ENCODE assay signal across 15 cellular contexts in the genomic region with DNA sequence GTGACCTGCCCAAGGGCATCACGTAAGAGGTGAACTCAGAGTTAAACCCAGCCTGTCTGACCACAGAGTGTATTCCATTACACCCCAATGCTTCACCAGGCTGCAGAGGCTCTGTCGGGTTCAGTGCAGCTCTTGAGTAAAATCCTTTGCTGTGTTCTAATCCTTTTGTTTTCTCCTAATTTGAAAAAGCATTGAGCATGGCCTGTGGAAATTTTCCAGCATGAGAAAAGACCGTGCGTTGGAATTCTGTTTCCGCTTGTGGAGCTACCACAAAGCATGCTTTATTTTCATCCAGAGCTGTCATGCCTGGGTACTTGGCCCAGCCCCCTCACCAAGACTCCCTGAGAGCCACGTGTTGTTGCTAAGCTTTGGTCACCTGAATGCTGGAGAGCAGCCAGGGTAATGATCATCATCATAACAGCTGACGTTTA.
A peak's percentile ranks its signal among the peaks of the same experiment; 100 is the strongest.
DNase-seq lines count a peak whose midpoint lies in the region; ATAC-seq and TF ChIP-seq lines count a peak whose summit lies in the region.
"Had no signal": no experiment of that assay in that cellular context is flagged by ENCODE, and none has a peak within 500 bp of the region (broad histone marks: within the 10 kb centered on the region; RNA-seq: fewer than 3 reads in every experiment).

No MANE protein-coding gene starts in this region.

- CTCF ChIA-PET in MCF 10A (lab: Yijun Ruan, JAX), result interaction anchor here (0.6 to 1.5 kb wide), 3 partner anchors 11 to 96 kb away, joined by 3 read pairs; no protein-coding TSS in a partner anchor
- CTCF ChIA-PET in mammary epithelial cell (lab: Charles Lee; ENCODE audit: low non-redundant PET), result no interaction called here

- no peak for DNase-seq in MCF 10A (ENCODE audit: unreplicated experiment)
- no peak for DNase-seq in mammary epithelial cell
- DNase-seq in dorsolateral prefrontal cortex, result peak in 3 of 10 donors; percentile 16 to 45 (median 19)
- DNase-seq in mucosa of descending colon, result peak in 1 of 3 donors; percentile 40
- DNase-seq in activated CD8-positive, alpha-beta memory T cell treated with anti-CD3 and anti-CD28 coated beads, Interleukin-2, amount 50 U/mL, for 48 hours, result no peak
- no peak for DNase-seq in nephron progenitor cell
- no peak for DNase-seq in immature natural killer cell
- DNase-seq in SKM-1 treated with dmso at 0.1 percent for 144 hours (lab: John Stamatoyannopoulos, UW; ENCODE audit: unreplicated experiment), result no peak
- DNase-seq: activated CD4-positive, alpha-beta T cell treated with anti-CD3 and anti-CD28 coated beads for 36 hours; Calu3; NCI-H524 treated with DMSO at 0.1 percent for 48 hours had no signal

- intact Hi-C loops in MCF 10A (cut with micrococcal nuclease) (no loop called here), mammary epithelial cell (cut with micrococcal nuclease) (no loop called here), dorsolateral prefrontal cortex (cut with DNase I) (no loop called here), mucosa of descending colon (cut with DNase I, micrococcal nuclease) (no loop called here)

- H3K4me1 ChIP-seq in mammary epithelial cell (ENCODE audit: insufficient read depth, low read length) (no peaks in the 10 kb centered on the region), mucosa of descending colon (ENCODE audit: low read depth) (no peaks in the 10 kb centered on the region)

- peak; percentile 31 for ATAC-seq in mucosa of descending colon
- ATAC-seq: activated CD4-positive, alpha-beta T cell treated with anti-CD3 and anti-CD28 coated beads for 36 hours; activated naive CD4-positive, alpha-beta T cell treated with anti-CD3 and anti-CD28 coated beads, Interleukin-2, amount 50 U/mL, for 72 hours had no signal

- no peaks in the 10 kb centered on the region for H3K79me2 ChIP-seq in mammary epithelial cell (ENCODE audit: insufficient read depth, low read length)

- H3K27me3 ChIP-seq in mammary epithelial cell (ENCODE audit: insufficient read depth, low read length) (no peaks in the 10 kb centered on the region), dorsolateral prefrontal cortex (no peaks in the 10 kb centered on the region)

- H3K36me3 Mint-ChIP-seq in MCF 10A (ENCODE audit: insufficient read depth, unreplicated experiment), result no peaks in the 10 kb centered on the region
- H3K36me3 Mint-ChIP-seq in nephron progenitor cell (ENCODE audit: low read depth), result no peaks in the 10 kb centered on the region
- H3K36me3 Mint-ChIP-seq in immature natural killer cell, result no peaks in the 10 kb centered on the region
- H3K36me3 Mint-ChIP-seq: activated naive CD4-positive, alpha-beta T cell treated with anti-CD3 and anti-CD28 coated beads, Interleukin-2, amount 50 U/mL, for 72 hours had no signal

- H3K4me3 Mint-ChIP-seq in MCF 10A (ENCODE audit: unreplicated experiment) (no peak overlapping the region), nephron progenitor cell (no peak overlapping the region), immature natural killer cell (no peak overlapping the region)
- H3K4me3 Mint-ChIP-seq: activated CD4-positive, alpha-beta T cell treated with anti-CD3 and anti-CD28 coated beads for 36 hours; neural crest cell; stimulated activated naive CD8-positive, alpha-beta T cell treated with anti-CD3 and anti-CD28 coated beads, Interleukin-15, Interleukin-2, amounts not matched to agents 100 ng/mL and 50 ng/mL, for 24 hours had no signal

- H3K36me3 ChIP-seq in mammary epithelial cell (ENCODE audit: insufficient read depth, low read length) (no peaks in the 10 kb centered on the region), mucosa of descending colon (ENCODE audit: low read depth) (no peaks in the 10 kb centered on the region)

- TF ChIP-seq CTCF in MCF 10A (IDR thresholded peaks at IDR 0.05; ENCODE audit: unreplicated experiment) (no peak), mammary epithelial cell (conservative IDR thresholded peaks at IDR 0.05 in 1 of 2, IDR thresholded peaks at IDR 0.05 in 1 of 2; ENCODE audit: extremely low read depth in 1 of 2, insufficient read depth in 1 of 2, low read depth in 1 of 2, low read length in 2 of 2) (no peak), dorsolateral prefrontal cortex (IDR thresholded peaks at IDR 0.05 in 54 of 56, conservative IDR thresholded peaks at IDR 0.05 in 2 of 56; ENCODE audit: low read depth in 1 of 56, partially characterized antibody in 56 of 56) (no peak), mucosa of descending colon (IDR thresholded peaks at IDR 0.05) (no peak), nephron progenitor cell (IDR thresholded peaks at IDR 0.05) (no peak)

- 8% methylated on average over 7 of the region's 7 CpGs for WGBS in mammary epithelial cell (ENCODE audit: low coverage, missing lambda C conversion rate)

- H3K27ac Mint-ChIP-seq in MCF 10A (ENCODE audit: low read depth, unreplicated experiment) (peak overlapping the region; percentile 58), nephron progenitor cell (no peak overlapping the region), immature natural killer cell (no peak overlapping the region)
- H3K27ac Mint-ChIP-seq: activated CD4-positive, alpha-beta T cell treated with anti-CD3 and anti-CD28 coated beads for 36 hours; activated naive CD4-positive, alpha-beta T cell treated with anti-CD3 and anti-CD28 coated beads, Interleukin-2, amount 50 U/mL, for 72 hours; stimulated activated naive CD8-positive, alpha-beta T cell treated with anti-CD3 and anti-CD28 coated beads, Interleukin-15, Interleukin-2, amounts not matched to agents 100 ng/mL and 50 ng/mL, for 24 hours had no signal

- H4K20me1 ChIP-seq in mammary epithelial cell (ENCODE audit: insufficient read depth, low read length), result no peaks in the 10 kb centered on the region

- H3K9ac ChIP-seq in mammary epithelial cell (ENCODE audit: insufficient read depth, low read length), result no peak overlapping the region

- no TSS peak for BruUV-seq in MCF 10A (replicated peaks; lab: Mats Ljungman, UMichigan)
- BruUV-seq in mammary epithelial cell (replicated peaks; lab: Mats Ljungman, UMichigan), result no TSS peak

- in situ Hi-C loops in mammary epithelial cell (cut with MboI; ENCODE audit: low sequenced_read_pairs in 2 of 2), result no loop called here

- no peak overlapping the region for H2AFZ ChIP-seq in mammary epithelial cell (ENCODE audit: low read depth, low read length)

- POLR2A ChIA-PET in MCF 10A (lab: Yijun Ruan, JAX), result interaction anchor here (0.9 to 1.4 kb wide), 6 partner anchors 11 to 716 kb away, joined by 3 to 4 read pairs (median 3); no protein-coding TSS in a partner anchor

- no peak overlapping the region for H3K27ac ChIP-seq in mammary epithelial cell (ENCODE audit: insufficient read depth, low read depth, low read length)
- peak overlapping the region in 31 of 59 donors; percentile 0 to 74 (median 33) for H3K27ac ChIP-seq in dorsolateral prefrontal cortex
- H3K27ac ChIP-seq: RWPE1 had no signal

- H3K4me1 Mint-ChIP-seq in MCF 10A (ENCODE audit: insufficient read depth, unreplicated experiment) (peaks cover 55% of the 10 kb centered on the region), nephron progenitor cell (peaks cover 9% of the 10 kb centered on the region), immature natural killer cell (no peaks in the 10 kb centered on the region)
- H3K4me1 Mint-ChIP-seq: activated CD4-positive, alpha-beta T cell treated with anti-CD3 and anti-CD28 coated beads for 36 hours had no signal

- dilution Hi-C loops in mammary epithelial cell (cut with HindIII; ENCODE audit: low sequenced_read_pairs), result no loop called here

- H3K4me3 ChIP-seq in mammary epithelial cell (replicated peaks in 1 of 3; ENCODE audit: insufficient read depth in 1 of 3, low read depth in 2 of 3, low read length in 3 of 3), result no peak overlapping the region
- peak overlapping the region in 7 of 59 donors; percentile 7 to 26 (median 10) for H3K4me3 ChIP-seq in dorsolateral prefrontal cortex
- no peak overlapping the region for H3K4me3 ChIP-seq in mucosa of descending colon

- H3K9me3 Mint-ChIP-seq in MCF 10A (ENCODE audit: unreplicated experiment) (no peaks in the 10 kb centered on the region), nephron progenitor cell (peaks cover 18% of the 10 kb centered on the region), immature natural killer cell (no peaks in the 10 kb centered on the region)
- H3K9me3 Mint-ChIP-seq: activated naive CD4-positive, alpha-beta T cell treated with anti-CD3 and anti-CD28 coated beads, Interleukin-2, amount 50 U/mL, for 72 hours; stimulated activated naive CD8-positive, alpha-beta T cell treated with anti-CD3 and anti-CD28 coated beads, Interleukin-15, Interleukin-2, amounts not matched to agents 100 ng/mL and 50 ng/mL, for 24 hours had no signal

- no peaks in the 10 kb centered on the region for H3K27me3 Mint-ChIP-seq in MCF 10A (ENCODE audit: insufficient read depth, unreplicated experiment)
- peaks cover 8% of the 10 kb centered on the region for H3K27me3 Mint-ChIP-seq in nephron progenitor cell (ENCODE audit: low read depth, poor library complexity)
- peaks cover 0 to 10% (median 3%) of the 10 kb centered on the region in 3 donors for H3K27me3 Mint-ChIP-seq in immature natural killer cell (ENCODE audit: low read depth in 3 of 3)

- no peak overlapping the region for H3K4me2 ChIP-seq in mammary epithelial cell (ENCODE audit: insufficient read depth, low read depth, low read length)

- H3K9me3 ChIP-seq in mammary epithelial cell (replicated peaks; ENCODE audit: insufficient read depth, low read length) (peaks cover 5% of the 10 kb centered on the region), mucosa of descending colon (no peaks in the 10 kb centered on the region)
